In genomic region chr19:15412832-15413231, GRCh38 we compare ENCODE assay signal across 12 cellular contexts. TPM values are rescaled to one million over a fixed set of nuclear protein-coding genes. Genes with fewer than 3 reads are reported as not detected.
A peak's percentile ranks its signal among the peaks of the same experiment; 100 is the strongest.
DNase-seq lines count a peak whose midpoint lies in the region; ATAC-seq and TF ChIP-seq lines count a peak whose summit lies in the region.
"Had no signal": no experiment of that assay in that cellular context is flagged by ENCODE, and none has a peak within 500 bp of the region (broad histone marks: within the 10 kb centered on the region; RNA-seq: fewer than 3 reads in every experiment).

No MANE protein-coding gene starts in this region.

- no peak for ATAC-seq in activated CD4-positive, alpha-beta T cell treated with anti-CD3 and anti-CD28 coated beads for 36 hours
- ATAC-seq in gastrocnemius medialis (peak in 1 of 2 donors; percentile 8), GM18873 (IDR thresholded peaks at IDR 0.05; ENCODE audit: low FRiP score, unreplicated experiment) (no peak), HG02885 (IDR thresholded peaks at IDR 0.05; ENCODE audit: poor library complexity, unreplicated experiment) (no peak), GM21786 (IDR thresholded peaks at IDR 0.05; ENCODE audit: unreplicated experiment) (no peak)

- peak overlapping the region; percentile 5 for H3K27ac Mint-ChIP-seq in activated CD4-positive, alpha-beta T cell treated with anti-CD3 and anti-CD28 coated beads for 36 hours
- H3K27ac Mint-ChIP-seq in endothelial cell (ENCODE audit: unreplicated experiment) = peak overlapping the region; percentile 3

- H3K4me1 ChIP-seq in gastrocnemius medialis = peaks cover 88% of the 10 kb centered on the region in 2 donors

- CTCF ChIA-PET in activated CD4-positive, alpha-beta T cell treated with anti-CD3 and anti-CD28 coated beads for 36 hours (lab: Charles Lee) = interaction anchor here (1.4 kb wide), 1 partner anchor 143 kb away, joined by 5 read pairs; no protein-coding TSS in a partner anchor

- POLR2A ChIA-PET in activated CD4-positive, alpha-beta T cell treated with anti-CD3 and anti-CD28 coated beads for 36 hours (lab: Charles Lee) = no interaction called here

- H3K36me3 Mint-ChIP-seq in activated CD4-positive, alpha-beta T cell treated with anti-CD3 and anti-CD28 coated beads for 36 hours (ENCODE audit: low read depth) = peaks cover 22% of the 10 kb centered on the region
- peaks cover 5% of the 10 kb centered on the region for H3K36me3 Mint-ChIP-seq in endothelial cell (ENCODE audit: low read depth, unreplicated experiment)

- no peak for TF ChIP-seq POLR2A in gastrocnemius medialis (IDR thresholded peaks at IDR 0.05)

- peak overlapping the region; percentile 91 to 97 (median 96) for H3K27ac ChIP-seq in gastrocnemius medialis

- peaks cover 40% of the 10 kb centered on the region for H3K4me1 Mint-ChIP-seq in activated CD4-positive, alpha-beta T cell treated with anti-CD3 and anti-CD28 coated beads for 36 hours
- H3K4me1 Mint-ChIP-seq in endothelial cell (ENCODE audit: unreplicated experiment) = peaks cover 17% of the 10 kb centered on the region

- TF ChIP-seq CTCF in endothelial cell (IDR thresholded peaks at IDR 0.05; ENCODE audit: unreplicated experiment) (no peak), gastrocnemius medialis (IDR thresholded peaks at IDR 0.05 in 4 of 5, conservative IDR thresholded peaks at IDR 0.05 in 1 of 5) (no peak)

- H3K36me3 ChIP-seq in gastrocnemius medialis = peaks cover 0 to 13% of the 10 kb centered on the region in 2 donors
- H3K36me3 ChIP-seq: uterus had no signal

- DNase-seq in activated CD4-positive, alpha-beta T cell treated with anti-CD3 and anti-CD28 coated beads for 36 hours = no peak
- DNase-seq in activated CD4-positive, alpha-beta T cell treated with anti-CD3 and anti-CD28 coated beads for 4 hours = no peak
- DNase-seq in NCI-H2227 (lab: John Stamatoyannopoulos, UW; ENCODE audit: unreplicated experiment) = peak; percentile 32
- DNase-seq in endothelial cell (ENCODE audit: low spot score) = no peak
- peak in 1 of 2 donors; percentile 12 for DNase-seq in gastrocnemius medialis
- DNase-seq: activated naive CD4-positive, alpha-beta T cell; DMS 273 treated with DMSO at 0.1 percent for 48 hours; uterus had no signal

- H3K27me3 ChIP-seq in gastrocnemius medialis = no peaks in the 10 kb centered on the region
- H3K27me3 ChIP-seq: uterus had no signal

- in situ Hi-C loops in gastrocnemius medialis (cut with MboI; ENCODE audit: low sequenced_read_pairs in 4 of 4) = no loop called here

- no peaks in the 10 kb centered on the region for H3K27me3 Mint-ChIP-seq in activated CD4-positive, alpha-beta T cell treated with anti-CD3 and anti-CD28 coated beads for 36 hours
- H3K27me3 Mint-ChIP-seq in endothelial cell (ENCODE audit: unreplicated experiment) = no peaks in the 10 kb centered on the region

- H3K9me3 ChIP-seq in gastrocnemius medialis = no peaks in the 10 kb centered on the region
- H3K9me3 ChIP-seq: uterus had no signal

- no peak overlapping the region for H3K4me3 Mint-ChIP-seq in activated CD4-positive, alpha-beta T cell treated with anti-CD3 and anti-CD28 coated beads for 36 hours
- H3K4me3 Mint-ChIP-seq in endothelial cell (ENCODE audit: unreplicated experiment) = no peak overlapping the region

- H3K4me3 ChIP-seq in gastrocnemius medialis = peak overlapping the region in 2 of 4 donors; percentile 8 to 10
- H3K4me3 ChIP-seq: uterus had no signal

- intact Hi-C loops in activated CD4-positive, alpha-beta T cell treated with anti-CD3 and anti-CD28 coated beads for 36 hours (cut with DNase I, micrococcal nuclease) = no loop called here
- intact Hi-C loops in gastrocnemius medialis (cut with DNase I; ENCODE audit: low total_unique reads) = loop anchor here (2.0 kb wide), 1 partner anchor 32 kb away; no protein-coding TSS in a partner anchor

- no peaks in the 10 kb centered on the region for H3K9me3 Mint-ChIP-seq in activated CD4-positive, alpha-beta T cell treated with anti-CD3 and anti-CD28 coated beads for 36 hours (ENCODE audit: low read depth)
- H3K9me3 Mint-ChIP-seq in endothelial cell (ENCODE audit: unreplicated experiment) = no peaks in the 10 kb centered on the region

RNA-seq across cellular contexts. Expression of gene AKAP8L, which starts 6.0 kb away (rescaled TPM):
- 10 to 100 TPM; 76.2 to 89.9 TPM for total RNA-seq in activated CD4-positive, alpha-beta T cell treated with anti-CD3 and anti-CD28 coated beads for 36 hours
- total RNA-seq in endothelial cell (ENCODE audit: unreplicated experiment) (160 TPM), gastrocnemius medialis (100 to 1,000 TPM in 1 of 4 donors, 10 to 100 TPM in 3; 69.3 to 142 (median 85.6) TPM)

RNA-seq across cellular contexts. Expression of gene AKAP8, which starts 33.2 kb away (rescaled TPM):
- total RNA-seq in activated CD4-positive, alpha-beta T cell treated with anti-CD3 and anti-CD28 coated beads for 36 hours = 10 to 100 TPM; 47.9 to 54.3 TPM
- total RNA-seq in endothelial cell (ENCODE audit: unreplicated experiment) = 36.5 TPM
- 10 to 100 TPM; 26.0 to 41.5 (median 27.5) TPM for total RNA-seq in gastrocnemius medialis

RNA-seq across cellular contexts. Expression of gene WIZ, which starts 36.9 kb away (rescaled TPM):
- total RNA-seq in activated CD4-positive, alpha-beta T cell treated with anti-CD3 and anti-CD28 coated beads for 36 hours = 10 to 100 TPM; 21.2 to 22.6 TPM
- total RNA-seq in endothelial cell (ENCODE audit: unreplicated experiment) (79.0 TPM), gastrocnemius medialis (10 to 100 TPM; 28.0 to 40.6 (median 32.5) TPM)

RNA-seq across cellular contexts. Expression of gene RASAL3, which starts 51.5 kb away (rescaled TPM):
- total RNA-seq in activated CD4-positive, alpha-beta T cell treated with anti-CD3 and anti-CD28 coated beads for 36 hours = 10 to 100 TPM; 80.7 to 97.7 TPM
- total RNA-seq in endothelial cell (ENCODE audit: unreplicated experiment) = 1.5 TPM
- total RNA-seq in gastrocnemius medialis = 1 to 10 TPM in 1 of 4 donors, under 1 TPM in 2, not detected in 1; 0.36 to 1.6 (median 0.38) TPM
- total RNA-seq: NCI-H460 had no signal
